ENCODE assay signal across 10 cellular contexts in the genomic region with DNA sequence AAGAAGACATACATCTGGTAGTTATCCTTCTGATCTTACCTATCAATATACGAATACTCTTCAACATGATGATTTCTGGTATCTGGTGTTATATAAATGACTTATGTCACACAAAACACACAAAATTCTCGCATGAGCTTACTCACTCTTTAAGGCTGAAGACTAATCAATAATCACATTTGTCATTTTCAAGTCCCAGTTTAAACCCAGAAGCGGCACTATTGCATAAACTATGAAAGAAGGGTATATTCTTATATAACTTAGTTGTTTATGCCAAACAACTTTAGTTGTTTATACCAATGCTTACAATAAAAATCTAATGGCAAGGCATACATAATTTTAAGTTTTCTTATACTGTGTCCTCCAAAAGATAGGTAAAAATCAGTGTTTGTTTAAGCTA.
"Had no signal": no experiment of that assay in that cellular context is flagged by ENCODE, and none has a peak within 500 bp of the region (broad histone marks: within the 10 kb centered on the region; RNA-seq: fewer than 3 reads in every experiment).

No MANE protein-coding gene starts in this region.

- DNase-seq: GM23248, GOT3, H7, HFFc6, IMR-90, KG1 had no signal

- ATAC-seq: HCT116, K562 had no signal

- H3K36me3 ChIP-seq: HAP-1 had no signal

- H3K9me3 ChIP-seq: HAP-1 had no signal

- FAIRE-seq: K562 had no signal

- H3K4me3 ChIP-seq: GM23248, HAP-1, K562 had no signal

- H3K27ac ChIP-seq: GM23248, HL-60 had no signal

- H2AFZ ChIP-seq: GM23248 had no signal

- H3K9ac ChIP-seq: GM23248 had no signal
